ENCODE assay signal across 12 cellular contexts in genomic region chr2:239402666-239403065, GRCh38. TPM values are rescaled to one million over a fixed set of nuclear protein-coding genes. Genes with fewer than 3 reads are reported as not detected.
DNase-seq lines count a peak whose midpoint lies in the region; ATAC-seq, FAIRE-seq and TF ChIP-seq lines count a peak whose summit lies in the region.
"Had no signal": no experiment of that assay in that cellular context is flagged by ENCODE, and none has a peak within 500 bp of the region (broad histone marks: within the 10 kb centered on the region; RNA-seq: fewer than 3 reads in every experiment).

No MANE protein-coding gene starts in this region.

- H3K79me1 ChIP-seq in H1 (ENCODE audit: low read depth, low read length) = peaks cover 6% of the 10 kb centered on the region; the same call in 1 of the 2 replicates

- peak overlapping the region; percentile 53; the same call in 1 of the 2 replicates for H2AK5ac ChIP-seq in H1 (ENCODE audit: low read depth, low read length)

- no peak overlapping the region for H3K27ac ChIP-seq in OCI-LY7 (ENCODE audit: low read depth, low read length, poor library complexity, severe bottlenecking)
- no peak overlapping the region for H3K27ac ChIP-seq in H1 (ENCODE audit: low read depth, low read length)

- peak overlapping the region; percentile 85 for H3K27ac Mint-ChIP-seq in T-helper 1 cell treated with Interleukin-12 subunit alpha and Interleukin-12 subunit beta and Interleukin-4 antibody, amounts not matched to agents 30 μg/mL and 1 μg/mL, for 36 hours
- H3K27ac Mint-ChIP-seq in osteocyte (ENCODE audit: unreplicated experiment) = no peak overlapping the region

- no peak overlapping the region for H2BK12ac ChIP-seq in H1 (ENCODE audit: low read depth, low read length)

- CTCF ChIA-PET in OCI-LY7 (lab: Charles Lee; ENCODE audit: unreplicated experiment) (no interaction called here), H1 (lab: Charles Lee; ENCODE audit: partially characterized antibody) (no interaction called here)

- H3K9ac ChIP-seq in H1 (replicated peaks in 1 of 4; ENCODE audit: extremely low read depth in 1 of 4, low read depth in 3 of 4, low read length in 3 of 4) = no peak overlapping the region

- H4K91ac ChIP-seq in H1 (replicated peaks; ENCODE audit: insufficient read length, low read length) = no peak overlapping the region

- peak overlapping the region; percentile 68 for H3K4me3 ChIP-seq in OCI-LY7 (ENCODE audit: low read depth, low read length, poor library complexity, severe bottlenecking)
- peak overlapping the region in 1 of 4 experiments; percentile 73; a peak in 2 of 8 replicates for H3K4me3 ChIP-seq in H1 (ENCODE audit: extremely low read depth in 1 of 4, insufficient read depth in 2 of 4, low read depth in 3 of 4, low read length in 4 of 4)

- FAIRE-seq in H1 (lab: Jason Lieb, UNC) (no peak), D721Med (lab: Jason Lieb, UNC) (no peak)
- FAIRE-seq: G401.6 had no signal

- H2AFZ ChIP-seq in OCI-LY7 (ENCODE audit: low read length) (no peak overlapping the region), H1 (ENCODE audit: low read length) (no peak overlapping the region)

- no peaks in the 10 kb centered on the region for H3K27me3 ChIP-seq in H1 (replicated peaks in 1 of 4; ENCODE audit: control insufficient read depth in 3 of 4, extremely low read depth in 1 of 4, insufficient read depth in 3 of 4, low read length in 3 of 4)

- H3K79me2 ChIP-seq in OCI-LY7 (ENCODE audit: insufficient read depth, low read depth, low read length) (no peaks in the 10 kb centered on the region; the same call in 1 of the 2 replicates), H1 (ENCODE audit: control insufficient read depth in 1 of 2, insufficient read depth in 2 of 2, low read length in 2 of 2) (peaks cover 4 to 23% of the 10 kb centered on the region in 2 experiments; a peak in 3 of 4 replicates)

- H3K14ac ChIP-seq in H1 (ENCODE audit: insufficient read length) = no peak overlapping the region

- DNase-seq in T-helper 1 cell = no peak
- DNase-seq in OCI-LY7 (ENCODE audit: low spot score) = no peak
- DNase-seq in H1 (ENCODE audit: low read depth in 1 of 2, low spot score in 2 of 2) = no peak
- no peak for DNase-seq in osteocyte (ENCODE audit: extremely low spot score, unreplicated experiment)
- DNase-seq in dermis blood vessel endothelial cell = no peak
- no peak for DNase-seq in D721Med (ENCODE audit: insufficient read length, low spot score)
- DNase-seq: 8988T; MV-4-11; stimulated activated naive CD4-positive, alpha-beta T cell had no signal

- WGBS in H1 (ENCODE audit: extremely low coverage in 1 of 2, insufficient coverage in 1 of 2, insufficient read length in 1 of 2, insufficient replicate concordance in 2 of 2, low coverage in 1 of 2, low lambda C conversion rate in 2 of 2, missing lambda C conversion rate in 1 of 2), 2 experiments = 97% methylated on average over 11 of the region's 11 CpGs; no CpG with 5 or more reads in 1 of the 2 experiments

- no peak overlapping the region for H4K8ac ChIP-seq in H1 (ENCODE audit: extremely low read depth, insufficient read depth, low read length)

- no peak overlapping the region for H3K23ac ChIP-seq in H1 (ENCODE audit: insufficient read length)

- peak overlapping the region; percentile 91 for H3K4me3 Mint-ChIP-seq in T-helper 1 cell treated with Interleukin-12 subunit alpha and Interleukin-12 subunit beta and Interleukin-4 antibody, amounts not matched to agents 30 μg/mL and 1 μg/mL, for 36 hours
- H3K4me3 Mint-ChIP-seq in osteocyte (ENCODE audit: unreplicated experiment) = peak overlapping the region; percentile 86

- no peak overlapping the region for H3K18ac ChIP-seq in H1 (ENCODE audit: extremely low read depth, low read length)

- no peak overlapping the region for H2BK120ac ChIP-seq in H1 (replicated peaks; ENCODE audit: low read depth, low read length)

- H3K27me3 Mint-ChIP-seq in T-helper 1 cell treated with Interleukin-12 subunit alpha and Interleukin-12 subunit beta and Interleukin-4 antibody, amounts not matched to agents 30 μg/mL and 1 μg/mL, for 36 hours (ENCODE audit: low read depth) = peaks cover 29% of the 10 kb centered on the region
- H3K27me3 Mint-ChIP-seq in osteocyte (ENCODE audit: unreplicated experiment) = no peaks in the 10 kb centered on the region

- H3K4me1 Mint-ChIP-seq in T-helper 1 cell treated with Interleukin-12 subunit alpha and Interleukin-12 subunit beta and Interleukin-4 antibody, amounts not matched to agents 30 μg/mL and 1 μg/mL, for 36 hours (ENCODE audit: low read depth) = peaks cover 38% of the 10 kb centered on the region
- peaks cover 22% of the 10 kb centered on the region for H3K4me1 Mint-ChIP-seq in osteocyte (ENCODE audit: unreplicated experiment)

- intact Hi-C loops in OCI-LY7 (cut with micrococcal nuclease; ENCODE audit: unreplicated experiment) = loop anchor here (5.0 kb wide), 1 partner anchor 1185 kb away; the partner anchor contains the start of gene CAPN10

- no peak for TF ChIP-seq EP300 in H1 (IDR thresholded peaks at IDR 0.05; ENCODE audit: borderline replicate concordance in 1 of 2, low read depth in 2 of 2, low read length in 2 of 2)

- H3K4me2 ChIP-seq in OCI-LY7 (ENCODE audit: low read length) (peak overlapping the region; percentile 77), H1 (ENCODE audit: insufficient read depth in 1 of 2, low read depth in 2 of 2, low read length in 2 of 2) (peak overlapping the region; percentile 57 to 88; a peak in 3 of 4 replicates)

- no peak overlapping the region for H2BK15ac ChIP-seq in H1 (ENCODE audit: low read length)

- peaks cover 9% of the 10 kb centered on the region; the same call in 1 of the 2 replicates for H3K23me2 ChIP-seq in H1 (ENCODE audit: low read depth, low read length)

- H2BK20ac ChIP-seq in H1 (ENCODE audit: low read length) = no peak overlapping the region

- no peaks in the 10 kb centered on the region for H3K9me3 Mint-ChIP-seq in T-helper 1 cell treated with Interleukin-12 subunit alpha and Interleukin-12 subunit beta and Interleukin-4 antibody, amounts not matched to agents 30 μg/mL and 1 μg/mL, for 36 hours
- H3K9me3 Mint-ChIP-seq in osteocyte (ENCODE audit: unreplicated experiment) = no peaks in the 10 kb centered on the region

- no peaks in the 10 kb centered on the region for H3K9me2 ChIP-seq in OCI-LY7 (ENCODE audit: insufficient read depth, low read length)

- BruUV-seq in OCI-LY7 (replicated peaks; lab: Mats Ljungman, UMichigan) = no TSS peak

- no peak overlapping the region for H4K5ac ChIP-seq in H1 (ENCODE audit: insufficient read length, low read depth, low read length)

- no peak for TF ChIP-seq RAD21 in H1 (IDR thresholded peaks at IDR 0.05 in 1 of 2, conservative IDR thresholded peaks at IDR 0.05 in 1 of 2; ENCODE audit: low read depth in 2 of 2, low read length in 2 of 2)

- no peak overlapping the region for H3K4ac ChIP-seq in H1 (replicated peaks; ENCODE audit: insufficient read length, low read depth, low read length)

- H2BK5ac ChIP-seq in H1 (ENCODE audit: low read depth, low read length) = no peak overlapping the region

- ATAC-seq in GM18498 (IDR thresholded peaks at IDR 0.05; ENCODE audit: unreplicated experiment) = no peak

- POLR2A ChIA-PET in OCI-LY7 (lab: Charles Lee) = no interaction called here
- POLR2A ChIA-PET in H1 (lab: Charles Lee; ENCODE audit: partially characterized antibody) = interaction anchor here (0.8 to 1.1 kb wide), 4 partner anchors 116 to 578 kb away, joined by 3 to 4 read pairs (median 3); no protein-coding TSS in a partner anchor

- H3K4me1 ChIP-seq in OCI-LY7 (ENCODE audit: insufficient read depth, low read length, poor library complexity, severe bottlenecking) (peaks cover 19% of the 10 kb centered on the region), H1 (replicated peaks in 1 of 4; ENCODE audit: control insufficient read depth in 3 of 4, insufficient read depth in 4 of 4, low read length in 3 of 4) (peaks cover 0 to 3% (median 0%) of the 10 kb centered on the region in 4 experiments; a peak in 5 of 7 replicates)

- H4K20me1 ChIP-seq in OCI-LY7 (ENCODE audit: insufficient read depth, low read length) (peaks cover 18% of the 10 kb centered on the region; the same call in 1 of the 2 replicates), H1 (replicated peaks in 1 of 2; ENCODE audit: control insufficient read depth in 1 of 2, insufficient read depth in 2 of 2, low read length in 2 of 2) (peaks cover 6 to 8% of the 10 kb centered on the region in 2 experiments)

- peaks cover 13% of the 10 kb centered on the region for H3K36me3 Mint-ChIP-seq in T-helper 1 cell treated with Interleukin-12 subunit alpha and Interleukin-12 subunit beta and Interleukin-4 antibody, amounts not matched to agents 30 μg/mL and 1 μg/mL, for 36 hours (ENCODE audit: low read depth)
- H3K36me3 Mint-ChIP-seq in osteocyte (ENCODE audit: unreplicated experiment) = no peaks in the 10 kb centered on the region

- H3K36me3 ChIP-seq in OCI-LY7 (ENCODE audit: insufficient read depth, low read length) (no peaks in the 10 kb centered on the region), H1 (ENCODE audit: control insufficient read depth in 2 of 4, insufficient read depth in 4 of 4, low read length in 3 of 4) (no peaks in the 10 kb centered on the region)

- TF ChIP-seq POLR2A in H1 (IDR thresholded peaks at IDR 0.05; ENCODE audit: control extremely low read depth in 1 of 2, low read depth in 2 of 2, low read length in 2 of 2) = no peak

- H3K56ac ChIP-seq in H1 (replicated peaks; ENCODE audit: insufficient read length, low read depth, low read length) = no peak overlapping the region

- H3K9me3 ChIP-seq in OCI-LY7 (ENCODE audit: low read length) = no peaks in the 10 kb centered on the region
- H3K9me3 ChIP-seq in H1 (ENCODE audit: insufficient read depth in 2 of 2, low read depth in 1 of 2, low read length in 1 of 2) = no peaks in the 10 kb centered on the region

- TF ChIP-seq CTCF in OCI-LY7 (conservative IDR thresholded peaks at IDR 0.05; ENCODE audit: low read length) = no peak
- no peak for TF ChIP-seq CTCF in H1 (IDR thresholded peaks at IDR 0.05; ENCODE audit: control extremely low read depth in 1 of 3, insufficient read depth in 1 of 3, low read depth in 1 of 3, low read length in 3 of 3)
- TF ChIP-seq CTCF in osteocyte (IDR thresholded peaks at IDR 0.05) = no peak
- no peak for TF ChIP-seq CTCF in D721Med (IDR thresholded peaks at IDR 0.05; ENCODE audit: insufficient read depth, missing control alignments)

TF ChIP-seq in H1, 55 proteins besides CTCF, POLR2A, EP300 and RAD21 (continues in another document):
- no peak for TF ChIP-seq MAFK (IDR thresholded peaks at IDR 0.05; ENCODE audit: low read depth, low read length)

RNA-seq across cellular contexts. Expression of gene HDAC4, which starts 1.8 kb away (rescaled TPM):
- 7.7 and 10.2 TPM in 2 replicates for total RNA-seq in OCI-LY7 (2014; rRNA removed; shearing (Covaris generic))
- 16.3 and 20.6 TPM in 2 replicates for total RNA-seq in OCI-LY7 (2022)
- 31.3 and 31.5 TPM in 2 replicates for total RNA-seq in H1 (2021; fragmentation: NEBNext Ultra II Directional; extraction: Animal tissue kit (Norgen Biotek cat#: 25700))
- polyA plus RNA-seq in H1 (2011; rRNA removed) = 15.4 and 31.2 TPM in 2 replicates
- polyA plus RNA-seq in H1 (2011; cell fraction: cytosol; rRNA removed) = 14.3 TPM
- polyA plus RNA-seq in H1 (2011; cell fraction: nucleus; rRNA removed) = 24.1 TPM
- polyA plus RNA-seq in H1 (2012, experiment 1 of 2) = 9.7 to 17.8 TPM (median 12.6 TPM) in 4 replicates
- polyA plus RNA-seq in H1 (2012, experiment 2 of 2) = 5.0 TPM
- 14.8 TPM for polyA plus RNA-seq in H1 (2013, experiment 1 of 2)
- polyA plus RNA-seq in H1 (2013, experiment 2 of 2) = 12.6 TPM
- polyA minus RNA-seq in H1 (2011; rRNA and poly(A)+ RNA removed) = 35.1 and 38.5 TPM in 2 replicates
- 26.3 TPM for polyA minus RNA-seq in H1 (2011; cell fraction: cytosol; rRNA and poly(A)+ RNA removed)
- 47.3 TPM for polyA minus RNA-seq in H1 (2011; cell fraction: nucleus; rRNA and poly(A)+ RNA removed)
- 30.3 and 32.2 TPM in 2 replicates for total RNA-seq in osteocyte
- 17.4 and 25.2 TPM in 2 replicates for total RNA-seq in dermis blood vessel endothelial cell
